Comparison of ENCODE assay signal across 21 cellular contexts in the genomic region with DNA sequence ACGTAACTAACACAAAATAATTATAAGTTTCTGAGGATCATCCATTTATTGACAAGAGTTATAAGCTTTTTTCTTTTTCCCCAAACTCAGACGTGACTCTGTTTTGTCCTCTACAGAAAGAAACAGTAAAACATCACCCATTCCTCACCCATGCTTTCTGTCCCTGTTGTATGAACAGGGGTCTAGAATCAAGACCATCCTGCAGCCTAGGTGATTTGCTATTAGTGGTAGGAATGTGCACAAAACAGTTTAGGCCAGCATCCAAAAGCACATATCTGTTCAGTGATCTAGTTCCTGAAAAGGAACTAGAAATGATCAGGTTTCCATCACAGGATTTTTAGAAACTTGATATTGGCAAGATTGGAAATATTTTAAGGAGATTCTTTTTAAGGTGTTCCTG.
"Had no signal": no experiment of that assay in that cellular context is flagged by ENCODE, and none has a peak within 500 bp of the region (broad histone marks: within the 10 kb centered on the region; RNA-seq: fewer than 3 reads in every experiment).

No MANE protein-coding gene starts in this region.

- H3K9me3 Mint-ChIP-seq: activated CD4-positive, alpha-beta memory T cell treated with anti-CD3 and anti-CD28 coated beads for 36 hours; activated naive CD4-positive, alpha-beta T cell treated with anti-CD3 and anti-CD28 coated beads, Interleukin-2, amount 10 ng/mL, durations not matched to agents 7 days and 5 days; activated T-helper 2 cell treated with anti-CD3 and anti-CD28 coated beads, Interferon-gamma antibody, Interleukin-2, Interleukin-4, amounts not matched to agents 10 μg/mL and 5 μg/mL and 100 μg/mL, durations not matched to agents 14 hours and 24 hours and 36 hours; dendritic cell treated with granulocyte-macrophage colony-stimulating factor and Interleukin-4, amounts not matched to agents 40 ng/mL and 50 ng/mL, for 4 days; memory B cell; nephron; stimulated activated naive CD8-positive, alpha-beta T cell treated with anti-CD3 and anti-CD28 coated beads, Interleukin-15, Interleukin-2, amounts not matched to agents 100 ng/mL and 50 ng/mL, for 24 hours had no signal

- H3K27me3 ChIP-seq: brain microvascular endothelial cell, gastrocnemius medialis, left lung, sigmoid colon, spleen had no signal

- H3K9me3 ChIP-seq: gastrocnemius medialis, left lung, sigmoid colon, spleen, thoracic aorta had no signal

- H3K36me3 ChIP-seq: brain microvascular endothelial cell, gastrocnemius medialis, left lung, sigmoid colon, spleen, thoracic aorta had no signal

- H3K27ac Mint-ChIP-seq: activated CD4-positive, alpha-beta memory T cell treated with anti-CD3 and anti-CD28 coated beads for 36 hours; activated CD8-positive, alpha-beta memory T cell treated with anti-CD3 and anti-CD28 coated beads, Interleukin-2, amount 10 ng/mL, durations not matched to agents 7 days and 5 days; activated naive CD4-positive, alpha-beta T cell treated with anti-CD3 and anti-CD28 coated beads, Interleukin-2, amount 10 ng/mL, durations not matched to agents 7 days and 5 days; activated T-helper 2 cell treated with anti-CD3 and anti-CD28 coated beads, Interferon-gamma antibody, Interleukin-2, Interleukin-4, amounts not matched to agents 10 μg/mL and 5 μg/mL and 100 μg/mL, durations not matched to agents 14 hours and 24 hours and 36 hours; dendritic cell treated with granulocyte-macrophage colony-stimulating factor and Interleukin-4, amounts not matched to agents 40 ng/mL and 50 ng/mL, for 4 days; effector memory CD8-positive, alpha-beta T cell; memory B cell; stimulated activated naive CD8-positive, alpha-beta T cell treated with anti-CD3 and anti-CD28 coated beads, Interleukin-15, Interleukin-2, amounts not matched to agents 100 ng/mL and 50 ng/mL, for 24 hours had no signal

- DNase-seq: activated CD4-positive, alpha-beta memory T cell treated with anti-CD3 and anti-CD28 coated beads for 36 hours; activated CD8-positive, alpha-beta memory T cell treated with anti-CD3 and anti-CD28 coated beads, Interleukin-2, amount 10 ng/mL, durations not matched to agents 7 days and 5 days; activated naive CD4-positive, alpha-beta T cell treated with anti-CD3 and anti-CD28 coated beads, Interleukin-2, amount 10 ng/mL, durations not matched to agents 7 days and 5 days; activated T-cell treated with anti-CD3 and anti-CD28 coated beads, Interleukin-2, amount 50 U/mL, for 1 hour; brain microvascular endothelial cell; effector memory CD8-positive, alpha-beta T cell; gastrocnemius medialis; left lung; sigmoid colon; spleen; T-helper 1 cell; T1000 had no signal

- H3K4me3 ChIP-seq: gastrocnemius medialis, left lung, sigmoid colon, spleen, thoracic aorta had no signal

- H3K4me3 Mint-ChIP-seq: activated CD4-positive, alpha-beta memory T cell treated with anti-CD3 and anti-CD28 coated beads for 36 hours; activated CD8-positive, alpha-beta memory T cell treated with anti-CD3 and anti-CD28 coated beads, Interleukin-2, amount 10 ng/mL, durations not matched to agents 7 days and 5 days; activated naive CD4-positive, alpha-beta T cell treated with anti-CD3 and anti-CD28 coated beads, Interleukin-2, amount 10 ng/mL, durations not matched to agents 7 days and 5 days; dendritic cell treated with granulocyte-macrophage colony-stimulating factor and Interleukin-4, amounts not matched to agents 40 ng/mL and 50 ng/mL, for 4 days; effector memory CD8-positive, alpha-beta T cell; memory B cell; nephron; stimulated activated naive CD8-positive, alpha-beta T cell treated with anti-CD3 and anti-CD28 coated beads, Interleukin-15, Interleukin-2, amounts not matched to agents 100 ng/mL and 50 ng/mL, for 24 hours had no signal

- H3K27me3 Mint-ChIP-seq: activated CD4-positive, alpha-beta memory T cell treated with anti-CD3 and anti-CD28 coated beads for 36 hours; activated CD8-positive, alpha-beta memory T cell treated with anti-CD3 and anti-CD28 coated beads, Interleukin-2, amount 10 ng/mL, durations not matched to agents 7 days and 5 days; activated naive CD4-positive, alpha-beta T cell treated with anti-CD3 and anti-CD28 coated beads, Interleukin-2, amount 10 ng/mL, durations not matched to agents 7 days and 5 days; dendritic cell treated with granulocyte-macrophage colony-stimulating factor and Interleukin-4, amounts not matched to agents 40 ng/mL and 50 ng/mL, for 4 days; effector memory CD8-positive, alpha-beta T cell; memory B cell had no signal

- H3K4me1 ChIP-seq: gastrocnemius medialis, left lung, spleen had no signal

- ATAC-seq: activated CD8-positive, alpha-beta memory T cell treated with anti-CD3 and anti-CD28 coated beads, Interleukin-2, amount 10 ng/mL, durations not matched to agents 7 days and 5 days; effector memory CD8-positive, alpha-beta T cell; gastrocnemius medialis; left lung; SK-N-SH treated with all-trans-retinoic acid at 6 μM for 48 hours had no signal

- H3K36me3 Mint-ChIP-seq: activated CD4-positive, alpha-beta memory T cell treated with anti-CD3 and anti-CD28 coated beads for 36 hours; activated CD8-positive, alpha-beta memory T cell treated with anti-CD3 and anti-CD28 coated beads, Interleukin-2, amount 10 ng/mL, durations not matched to agents 7 days and 5 days; activated naive CD4-positive, alpha-beta T cell treated with anti-CD3 and anti-CD28 coated beads, Interleukin-2, amount 10 ng/mL, durations not matched to agents 7 days and 5 days; memory B cell had no signal

- H3K4me1 Mint-ChIP-seq: activated CD8-positive, alpha-beta memory T cell treated with anti-CD3 and anti-CD28 coated beads, Interleukin-2, amount 10 ng/mL, durations not matched to agents 7 days and 5 days; activated naive CD4-positive, alpha-beta T cell treated with anti-CD3 and anti-CD28 coated beads, Interleukin-2, amount 10 ng/mL, durations not matched to agents 7 days and 5 days; memory B cell; nephron had no signal

- H3K27ac ChIP-seq: brain microvascular endothelial cell, epithelial cell of prostate, gastrocnemius medialis, left lung, spleen, thoracic aorta had no signal

- FAIRE-seq: keratinocyte had no signal
